Comparison of ENCODE assay signal across 1 cellular context in the genomic region with DNA sequence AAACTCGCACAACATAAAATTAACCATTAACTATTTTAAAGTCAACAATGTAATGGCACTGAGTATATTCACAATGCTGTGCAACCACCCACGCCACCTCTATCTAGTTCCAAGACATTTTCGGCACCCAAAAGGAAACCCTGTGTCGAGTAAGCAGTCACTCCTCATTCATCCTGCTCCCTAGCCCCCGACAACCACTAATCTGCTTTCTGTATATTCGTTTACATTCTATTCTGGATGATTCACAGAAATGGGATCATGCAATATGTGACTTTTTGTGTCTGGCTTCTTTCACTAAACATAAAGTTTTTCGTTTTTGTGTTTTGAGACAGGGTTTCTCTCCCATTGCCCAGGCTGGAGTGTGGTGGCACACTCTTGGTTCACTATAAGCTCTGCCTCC.
TF ChIP-seq lines count a peak whose summit lies in the region.

No MANE protein-coding gene starts in this region.

TF ChIP-seq in GM23338, 12 proteins besides CTCF, POLR2A, EP300 and RAD21 (continued from another document):
- TF ChIP-seq, protein P1, sequence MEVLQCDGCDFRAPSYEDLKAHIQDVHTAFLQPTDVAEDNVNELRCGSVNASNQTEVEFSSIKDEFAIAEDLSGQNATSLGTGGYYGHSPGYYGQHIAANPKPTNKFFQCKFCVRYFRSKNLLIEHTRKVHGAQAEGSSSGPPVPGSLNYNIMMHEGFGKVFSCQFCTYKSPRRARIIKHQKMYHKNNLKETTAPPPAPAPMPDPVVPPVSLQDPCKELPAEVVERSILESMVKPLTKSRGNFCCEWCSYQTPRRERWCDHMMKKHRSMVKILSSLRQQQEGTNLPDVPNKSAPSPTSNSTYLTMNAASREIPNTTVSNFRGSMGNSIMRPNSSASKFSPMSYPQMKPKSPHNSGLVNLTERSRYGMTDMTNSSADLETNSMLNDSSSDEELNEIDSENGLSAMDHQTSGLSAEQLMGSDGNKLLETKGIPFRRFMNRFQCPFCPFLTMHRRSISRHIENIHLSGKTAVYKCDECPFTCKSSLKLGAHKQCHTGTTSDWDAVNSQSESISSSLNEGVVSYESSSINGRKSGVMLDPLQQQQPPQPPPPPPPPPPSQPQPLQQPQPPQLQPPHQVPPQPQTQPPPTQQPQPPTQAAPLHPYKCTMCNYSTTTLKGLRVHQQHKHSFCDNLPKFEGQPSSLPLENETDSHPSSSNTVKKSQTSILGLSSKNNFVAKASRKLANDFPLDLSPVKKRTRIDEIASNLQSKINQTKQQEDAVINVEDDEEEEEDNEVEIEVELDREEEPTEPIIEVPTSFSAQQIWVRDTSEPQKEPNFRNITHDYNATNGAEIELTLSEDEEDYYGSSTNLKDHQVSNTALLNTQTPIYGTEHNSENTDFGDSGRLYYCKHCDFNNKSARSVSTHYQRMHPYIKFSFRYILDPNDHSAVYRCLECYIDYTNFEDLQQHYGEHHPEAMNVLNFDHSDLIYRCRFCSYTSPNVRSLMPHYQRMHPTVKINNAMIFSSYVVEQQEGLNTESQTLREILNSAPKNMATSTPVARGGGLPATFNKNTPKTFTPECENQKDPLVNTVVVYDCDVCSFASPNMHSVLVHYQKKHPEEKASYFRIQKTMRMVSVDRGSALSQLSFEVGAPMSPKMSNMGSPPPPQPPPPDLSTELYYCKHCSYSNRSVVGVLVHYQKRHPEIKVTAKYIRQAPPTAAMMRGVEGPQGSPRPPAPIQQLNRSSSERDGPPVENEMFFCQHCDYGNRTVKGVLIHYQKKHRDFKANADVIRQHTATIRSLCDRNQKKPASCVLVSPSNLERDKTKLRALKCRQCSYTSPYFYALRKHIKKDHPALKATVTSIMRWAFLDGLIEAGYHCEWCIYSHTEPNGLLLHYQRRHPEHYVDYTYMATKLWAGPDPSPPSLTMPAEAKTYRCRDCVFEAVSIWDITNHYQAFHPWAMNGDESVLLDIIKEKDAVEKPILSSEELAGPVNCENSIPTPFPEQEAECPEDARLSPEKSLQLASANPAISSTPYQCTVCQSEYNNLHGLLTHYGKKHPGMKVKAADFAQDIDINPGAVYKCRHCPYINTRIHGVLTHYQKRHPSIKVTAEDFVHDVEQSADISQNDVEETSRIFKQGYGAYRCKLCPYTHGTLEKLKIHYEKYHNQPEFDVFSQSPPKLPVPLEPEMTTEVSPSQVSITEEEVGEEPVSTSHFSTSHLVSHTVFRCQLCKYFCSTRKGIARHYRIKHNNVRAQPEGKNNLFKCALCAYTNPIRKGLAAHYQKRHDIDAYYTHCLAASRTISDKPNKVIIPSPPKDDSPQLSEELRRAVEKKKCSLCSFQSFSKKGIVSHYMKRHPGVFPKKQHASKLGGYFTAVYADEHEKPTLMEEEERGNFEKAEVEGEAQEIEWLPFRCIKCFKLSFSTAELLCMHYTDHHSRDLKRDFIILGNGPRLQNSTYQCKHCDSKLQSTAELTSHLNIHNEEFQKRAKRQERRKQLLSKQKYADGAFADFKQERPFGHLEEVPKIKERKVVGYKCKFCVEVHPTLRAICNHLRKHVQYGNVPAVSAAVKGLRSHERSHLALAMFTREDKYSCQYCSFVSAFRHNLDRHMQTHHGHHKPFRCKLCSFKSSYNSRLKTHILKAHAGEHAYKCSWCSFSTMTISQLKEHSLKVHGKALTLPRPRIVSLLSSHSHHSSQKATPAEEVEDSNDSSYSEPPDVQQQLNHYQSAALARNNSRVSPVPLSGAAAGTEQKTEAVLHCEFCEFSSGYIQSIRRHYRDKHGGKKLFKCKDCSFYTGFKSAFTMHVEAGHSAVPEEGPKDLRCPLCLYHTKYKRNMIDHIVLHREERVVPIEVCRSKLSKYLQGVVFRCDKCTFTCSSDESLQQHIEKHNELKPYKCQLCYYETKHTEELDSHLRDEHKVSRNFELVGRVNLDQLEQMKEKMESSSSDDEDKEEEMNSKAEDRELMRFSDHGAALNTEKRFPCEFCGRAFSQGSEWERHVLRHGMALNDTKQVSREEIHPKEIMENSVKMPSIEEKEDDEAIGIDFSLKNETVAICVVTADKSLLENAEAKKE (CRISPR knock-in tag; IDR thresholded peaks at IDR 0.05) = no peak
- TF ChIP-seq EZH2 (IDR thresholded peaks at IDR 0.05; ENCODE audit: low read depth, unreplicated experiment) (no peak), NANOG (IDR thresholded peaks at IDR 0.05; ENCODE audit: borderline replicate concordance) (no peak), STAT1 (IDR thresholded peaks at IDR 0.05; ENCODE audit: unreplicated experiment) (no peak), EZH2phosphoT487 (IDR thresholded peaks at IDR 0.05; ENCODE audit: unreplicated experiment) (no peak), ZNF331 (CRISPR knock-in tag; IDR thresholded peaks at IDR 0.05; ENCODE audit: low read depth) (no peak), CREB1 (CRISPR knock-in tag; IDR thresholded peaks at IDR 0.05; ENCODE audit: low read depth) (no peak), POLR2AphosphoS5 (IDR thresholded peaks at IDR 0.05; ENCODE audit: low read depth) (no peak)
- TF ChIP-seq, protein P2, sequence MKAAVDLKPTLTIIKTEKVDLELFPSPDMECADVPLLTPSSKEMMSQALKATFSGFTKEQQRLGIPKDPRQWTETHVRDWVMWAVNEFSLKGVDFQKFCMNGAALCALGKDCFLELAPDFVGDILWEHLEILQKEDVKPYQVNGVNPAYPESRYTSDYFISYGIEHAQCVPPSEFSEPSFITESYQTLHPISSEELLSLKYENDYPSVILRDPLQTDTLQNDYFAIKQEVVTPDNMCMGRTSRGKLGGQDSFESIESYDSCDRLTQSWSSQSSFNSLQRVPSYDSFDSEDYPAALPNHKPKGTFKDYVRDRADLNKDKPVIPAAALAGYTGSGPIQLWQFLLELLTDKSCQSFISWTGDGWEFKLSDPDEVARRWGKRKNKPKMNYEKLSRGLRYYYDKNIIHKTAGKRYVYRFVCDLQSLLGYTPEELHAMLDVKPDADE (IDR thresholded peaks at IDR 0.05) = no peak
- TF ChIP-seq, protein P3, sequence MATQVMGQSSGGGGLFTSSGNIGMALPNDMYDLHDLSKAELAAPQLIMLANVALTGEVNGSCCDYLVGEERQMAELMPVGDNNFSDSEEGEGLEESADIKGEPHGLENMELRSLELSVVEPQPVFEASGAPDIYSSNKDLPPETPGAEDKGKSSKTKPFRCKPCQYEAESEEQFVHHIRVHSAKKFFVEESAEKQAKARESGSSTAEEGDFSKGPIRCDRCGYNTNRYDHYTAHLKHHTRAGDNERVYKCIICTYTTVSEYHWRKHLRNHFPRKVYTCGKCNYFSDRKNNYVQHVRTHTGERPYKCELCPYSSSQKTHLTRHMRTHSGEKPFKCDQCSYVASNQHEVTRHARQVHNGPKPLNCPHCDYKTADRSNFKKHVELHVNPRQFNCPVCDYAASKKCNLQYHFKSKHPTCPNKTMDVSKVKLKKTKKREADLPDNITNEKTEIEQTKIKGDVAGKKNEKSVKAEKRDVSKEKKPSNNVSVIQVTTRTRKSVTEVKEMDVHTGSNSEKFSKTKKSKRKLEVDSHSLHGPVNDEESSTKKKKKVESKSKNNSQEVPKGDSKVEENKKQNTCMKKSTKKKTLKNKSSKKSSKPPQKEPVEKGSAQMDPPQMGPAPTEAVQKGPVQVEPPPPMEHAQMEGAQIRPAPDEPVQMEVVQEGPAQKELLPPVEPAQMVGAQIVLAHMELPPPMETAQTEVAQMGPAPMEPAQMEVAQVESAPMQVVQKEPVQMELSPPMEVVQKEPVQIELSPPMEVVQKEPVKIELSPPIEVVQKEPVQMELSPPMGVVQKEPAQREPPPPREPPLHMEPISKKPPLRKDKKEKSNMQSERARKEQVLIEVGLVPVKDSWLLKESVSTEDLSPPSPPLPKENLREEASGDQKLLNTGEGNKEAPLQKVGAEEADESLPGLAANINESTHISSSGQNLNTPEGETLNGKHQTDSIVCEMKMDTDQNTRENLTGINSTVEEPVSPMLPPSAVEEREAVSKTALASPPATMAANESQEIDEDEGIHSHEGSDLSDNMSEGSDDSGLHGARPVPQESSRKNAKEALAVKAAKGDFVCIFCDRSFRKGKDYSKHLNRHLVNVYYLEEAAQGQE (IDR thresholded peaks at IDR 0.05; ENCODE audit: unreplicated experiment) = no peak
